Comparison of ENCODE assay signal across 19 cellular contexts in the genomic region with DNA sequence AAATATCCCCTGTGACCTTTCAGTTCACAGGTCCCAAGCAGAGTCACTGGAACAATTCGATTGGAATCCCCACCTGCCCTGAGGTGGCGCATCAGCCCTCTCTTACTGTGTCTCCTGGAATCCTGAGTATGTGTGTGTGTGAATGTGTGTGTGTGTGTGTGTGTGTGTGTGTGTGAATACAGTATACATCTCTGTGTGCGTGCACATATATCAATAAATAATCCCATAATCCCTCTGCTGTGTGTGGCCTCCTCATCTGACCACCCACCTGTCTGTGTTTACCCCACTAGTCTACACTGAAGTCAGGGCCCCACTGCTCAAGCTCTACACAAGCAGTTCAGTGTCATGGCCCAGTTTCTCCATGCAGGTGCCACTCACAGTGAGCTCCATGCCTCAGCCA.
"Had no signal": no experiment of that assay in that cellular context is flagged by ENCODE, and none has a peak within 500 bp of the region (broad histone marks: within the 10 kb centered on the region; RNA-seq: fewer than 3 reads in every experiment).

No MANE protein-coding gene starts in this region.

- ATAC-seq: body of pancreas; effector memory CD8-positive, alpha-beta T cell; left colon; T-cell; upper lobe of right lung had no signal

- H3K4me3 ChIP-seq: body of pancreas, cardiac muscle cell, dorsolateral prefrontal cortex, esophagus muscularis mucosa, thoracic aorta, upper lobe of right lung had no signal

- H3K4me1 ChIP-seq: body of pancreas had no signal

- DNase-seq: activated gamma-delta T cell; anterior cingulate cortex; body of pancreas; dorsolateral prefrontal cortex; effector memory CD8-positive, alpha-beta T cell; hypothalamus; left colon; naive B cell; occipital lobe; stimulated activated CD4-positive, alpha-beta T cell treated with anti-CD3 and anti-CD28 coated beads, Interleukin-2, amount 100 ng/mL, for 48 hours; stimulated activated CD8-positive, alpha-beta memory T cell treated with anti-CD3 and anti-CD28 coated beads, Interleukin-4, amount 100 ng/mL, for 48 hours; stimulated activated naive CD4-positive, alpha-beta T cell; T-cell; upper lobe of right lung had no signal

- H3K36me3 ChIP-seq: cardiac muscle cell, esophagus muscularis mucosa, thoracic aorta, upper lobe of right lung had no signal

- H3K27ac ChIP-seq: body of pancreas, cardiac muscle cell, esophagus muscularis mucosa, thoracic aorta, upper lobe of right lung had no signal

- H3K36me3 Mint-ChIP-seq: activated naive CD4-positive, alpha-beta T cell treated with anti-CD3 and anti-CD28 coated beads, Interleukin-2, amount 50 U/mL, for 24 hours; memory B cell; naive B cell; T-cell had no signal

- H3K4me1 Mint-ChIP-seq: naive B cell had no signal

- H3K9me3 Mint-ChIP-seq: effector memory CD8-positive, alpha-beta T cell; T-cell had no signal

- H3K27me3 Mint-ChIP-seq: activated naive CD4-positive, alpha-beta T cell treated with anti-CD3 and anti-CD28 coated beads, Interleukin-2, amount 50 U/mL, for 24 hours had no signal

- H3K9me3 ChIP-seq: body of pancreas, esophagus muscularis mucosa, thoracic aorta, upper lobe of right lung had no signal

- H3K4me3 Mint-ChIP-seq: activated naive CD4-positive, alpha-beta T cell treated with anti-CD3 and anti-CD28 coated beads, Interleukin-2, amount 50 U/mL, for 24 hours; effector memory CD8-positive, alpha-beta T cell; memory B cell; naive B cell; T-cell had no signal

- H3K27me3 ChIP-seq: body of pancreas, cardiac muscle cell, dorsolateral prefrontal cortex, esophagus muscularis mucosa, upper lobe of right lung had no signal

- H3K27ac Mint-ChIP-seq: activated naive CD4-positive, alpha-beta T cell treated with anti-CD3 and anti-CD28 coated beads, Interleukin-2, amount 50 U/mL, for 24 hours; memory B cell; naive B cell; T-cell had no signal
